5 cellular contexts compared by ENCODE assay signal in genomic region chr11:23883426-23884048, GRCh38.
DNase-seq lines count a peak whose midpoint lies in the region; ATAC-seq, FAIRE-seq and TF ChIP-seq lines count a peak whose summit lies in the region.
"Not testable (repeated sequence)": the region's sequence is repeated elsewhere in the genome, so short reads cannot be mapped to it uniquely, and the experiment has no call there.

No MANE protein-coding gene starts in this region.

- H3K4me3 ChIP-seq in kidney (ENCODE audit: low read length in 2 of 2); spleen: not testable (repeated sequence)

- not testable (repeated sequence) for TF ChIP-seq POLR2A in spleen (IDR thresholded peaks at IDR 0.05)

- H3K9me3 ChIP-seq in kidney (ENCODE audit: control insufficient read depth in 1 of 2, low read length in 2 of 2) = not testable (repeated sequence)
- H3K9me3 ChIP-seq in spleen = peaks cover 0 to 16% (median 8%) of the 10 kb centered on the region in 8 donors

- not testable (repeated sequence) for H3K4me1 ChIP-seq in kidney (ENCODE audit: control insufficient read depth in 1 of 2, insufficient read depth in 1 of 2, low read depth in 1 of 2, low read length in 2 of 2); spleen

- H3K9me3 Mint-ChIP-seq in chondrocyte (ENCODE audit: low read depth) = not testable (repeated sequence)

- H3K27ac ChIP-seq in kidney (ENCODE audit: low read depth in 2 of 2, low read length in 2 of 2); spleen: not testable (repeated sequence)

- FAIRE-seq in kidney (lab: Jason Lieb, UNC) = not testable (repeated sequence)

- not testable (repeated sequence) for H3K27me3 ChIP-seq in spleen (replicated peaks in 1 of 7)

- whole genome bisulfite sequencing in spleen, 5 donors = 88 to 96% (median 91%) methylated on average over 14 to 26 of the region's 26 CpGs

- intact Hi-C loops in Right ventricle myocardium superior (cut with DNase I); kidney (cut with DNase I); posterior vena cava (cut with DNase I); spleen (cut with DNase I; ENCODE audit: low total_unique reads): not testable (repeated sequence)

- not testable (repeated sequence) for ATAC-seq in Right ventricle myocardium superior (ENCODE audit: poor library complexity)

- not testable (repeated sequence) for H3K36me3 ChIP-seq in kidney (ENCODE audit: control insufficient read depth in 1 of 2, insufficient read depth in 2 of 2, low read length in 2 of 2); spleen

- not testable (repeated sequence) for H3K4me3 Mint-ChIP-seq in chondrocyte (ENCODE audit: unreplicated experiment)

- DNase-seq in chondrocyte (ENCODE audit: low spot score) (peak; percentile 68), Right ventricle myocardium superior (peak; percentile 39), kidney (peak; percentile 69), posterior vena cava (ENCODE audit: low spot score) (peak; percentile 76), spleen (peak; percentile 58)

- H3K36me3 Mint-ChIP-seq in chondrocyte (ENCODE audit: low read depth) = not testable (repeated sequence)

- H3K4me1 Mint-ChIP-seq in chondrocyte (ENCODE audit: low read depth) = not testable (repeated sequence)

- not testable (repeated sequence) for TF ChIP-seq CTCF in chondrocyte (IDR thresholded peaks at IDR 0.05); kidney (IDR thresholded peaks at IDR 0.05; ENCODE audit: borderline replicate concordance, extremely low read depth, insufficient read depth); spleen (IDR thresholded peaks at IDR 0.05 in 8 of 11, conservative IDR thresholded peaks at IDR 0.05 in 3 of 11)

- not testable (repeated sequence) for H3K27me3 Mint-ChIP-seq in chondrocyte (ENCODE audit: low read depth)

- not testable (repeated sequence) for H3K27ac Mint-ChIP-seq in chondrocyte (ENCODE audit: unreplicated experiment)

- H3K9ac ChIP-seq in kidney (ENCODE audit: low read length in 2 of 2) = not testable (repeated sequence)
